ENCODE assay signal across 9 cellular contexts in genomic region chr3:11367116-11367781, GRCh38.
DNase-seq lines count a peak whose midpoint lies in the region; ATAC-seq and TF ChIP-seq lines count a peak whose summit lies in the region.
"Had no signal": no experiment of that assay in that cellular context is flagged by ENCODE, and none has a peak within 500 bp of the region (broad histone marks: within the 10 kb centered on the region; RNA-seq: fewer than 3 reads in every experiment).

No MANE protein-coding gene starts in this region.

- H3K79me2 ChIP-seq in PC-3 (ENCODE audit: low read length): no peaks in the 10 kb centered on the region

- TF ChIP-seq CTCF in PC-3 (conservative IDR thresholded peaks at IDR 0.05; ENCODE audit: low read depth, low read length): no peak
- no peak for TF ChIP-seq CTCF in esophagus muscularis mucosa (IDR thresholded peaks at IDR 0.05)
- no peak for TF ChIP-seq CTCF in vagina (IDR thresholded peaks at IDR 0.05)

- CTCF ChIA-PET in PC-3 (lab: Charles Lee): no interaction called here

- no peak overlapping the region for H3K4me2 ChIP-seq in PC-3 (ENCODE audit: low read length)

- H2AFZ ChIP-seq in PC-3 (ENCODE audit: low read length): no peak overlapping the region

- H3K4me1 ChIP-seq in PC-3 (ENCODE audit: insufficient read depth, low read length): peaks cover 5% of the 10 kb centered on the region; the same call in 1 of the 2 replicates
- H3K4me1 ChIP-seq in esophagus muscularis mucosa: peaks cover 19 to 45% (median 31%) of the 10 kb centered on the region in 4 donors
- H3K4me1 ChIP-seq in mucosa of rectum (ENCODE audit: control insufficient read depth in 2 of 2, insufficient read depth in 2 of 2, low read length in 2 of 2): no peaks in the 10 kb centered on the region
- H3K4me1 ChIP-seq in vagina: peaks cover 26% of the 10 kb centered on the region

- H3K9me3 ChIP-seq in PC-3 (ENCODE audit: low read length): no peaks in the 10 kb centered on the region
- H3K9me3 ChIP-seq in esophagus muscularis mucosa: no peaks in the 10 kb centered on the region
- no peaks in the 10 kb centered on the region for H3K9me3 ChIP-seq in mucosa of rectum (ENCODE audit: control insufficient read depth in 2 of 2, low read length in 2 of 2)
- no peaks in the 10 kb centered on the region for H3K9me3 ChIP-seq in vagina

- BruUV-seq in PC-3 (replicated peaks; lab: Mats Ljungman, UMichigan): no TSS peak

- no peak overlapping the region for H3K4me3 ChIP-seq in PC-3 (ENCODE audit: low read length)
- no peak overlapping the region for H3K4me3 ChIP-seq in esophagus muscularis mucosa
- H3K4me3 ChIP-seq in mucosa of rectum (ENCODE audit: low read length in 2 of 2): no peak overlapping the region
- H3K4me3 ChIP-seq in vagina: no peak overlapping the region

- no peaks in the 10 kb centered on the region for H3F3A ChIP-seq in PC-3 (ENCODE audit: low read length, unreplicated experiment)

- peak; percentile 74 for ATAC-seq in PC-3
- no peak for ATAC-seq in GM19351 (IDR thresholded peaks at IDR 0.05; ENCODE audit: unreplicated experiment)

- TF ChIP-seq EP300 in esophagus muscularis mucosa (IDR thresholded peaks at IDR 0.05): no peak

- TF ChIP-seq POLR2A in esophagus muscularis mucosa (IDR thresholded peaks at IDR 0.05; ENCODE audit: low read depth): no peak
- TF ChIP-seq POLR2A in vagina (IDR thresholded peaks at IDR 0.05): no peak
- TF ChIP-seq POLR2A in erythroblast (IDR thresholded peaks at IDR 0.05; ENCODE audit: low read length): no peak

- no peaks in the 10 kb centered on the region for H3K9me2 ChIP-seq in PC-3 (replicated peaks; ENCODE audit: low read length)

- no peaks in the 10 kb centered on the region for H3K27me3 ChIP-seq in PC-3 (ENCODE audit: low read length)
- H3K27me3 ChIP-seq in esophagus muscularis mucosa: no peaks in the 10 kb centered on the region
- no peaks in the 10 kb centered on the region for H3K27me3 ChIP-seq in mucosa of rectum (ENCODE audit: control insufficient read depth in 2 of 2, insufficient read depth in 2 of 2, low read length in 2 of 2)
- H3K27me3 ChIP-seq in vagina: no peaks in the 10 kb centered on the region

- WGBS in esophagus muscularis mucosa: 4% methylated on average over 2 of the region's 2 CpGs

- intact Hi-C loops in PC-3 (cut with micrococcal nuclease) (no loop called here), esophagus muscularis mucosa (cut with DNase I) (no loop called here), vagina (cut with DNase I) (no loop called here)

- peak; percentile 27 for DNase-seq in PC-3
- no peak for DNase-seq in esophagus muscularis mucosa (ENCODE audit: extremely low spot score)
- DNase-seq in vagina (ENCODE audit: extremely low spot score in 2 of 2): no peak
- no peak for DNase-seq in erythroblast (lab: John Stamatoyannopoulos, UW)
- DNase-seq in NCI-H69 (lab: John Stamatoyannopoulos, UW): no peak
- DNase-seq: activated T-cell treated with anti-CD3 and anti-CD28 coated beads, Interleukin-2, amount 50 U/mL, for 24 hours; NCI-H2029 treated with DMSO at 0.1 percent for 48 hours had no signal

- POLR2A ChIA-PET in PC-3 (lab: Charles Lee; ENCODE audit: unreplicated experiment): no interaction called here

- H4K20me1 ChIP-seq in PC-3 (ENCODE audit: low read length): no peaks in the 10 kb centered on the region

- H3K9ac ChIP-seq in PC-3 (ENCODE audit: low read length): no peak overlapping the region
- H3K9ac ChIP-seq in mucosa of rectum (ENCODE audit: low read depth in 1 of 2, low read length in 2 of 2): no peak overlapping the region

- H3K36me3 ChIP-seq in PC-3 (ENCODE audit: low read depth, low read length): peaks cover 28% of the 10 kb centered on the region; the same call in 1 of the 2 replicates
- H3K36me3 ChIP-seq in esophagus muscularis mucosa: peaks cover 16 to 41% (median 35%) of the 10 kb centered on the region in 4 donors
- H3K36me3 ChIP-seq in mucosa of rectum (ENCODE audit: control insufficient read depth in 2 of 2, insufficient read depth in 2 of 2, low read length in 2 of 2): peaks cover 36 to 37% of the 10 kb centered on the region in 2 donors
- peaks cover 0 to 21% of the 10 kb centered on the region in 2 donors for H3K36me3 ChIP-seq in vagina

- H3K27ac ChIP-seq in PC-3 (ENCODE audit: low read length) (no peak overlapping the region), esophagus muscularis mucosa (replicated peaks in 1 of 4) (peak overlapping the region; percentile 59 to 69 (median 66)), mucosa of rectum (ENCODE audit: low read depth in 2 of 2, low read length in 2 of 2) (peak overlapping the region; percentile 48 to 57), vagina (peak overlapping the region; percentile 59)
